In the genomic region with DNA sequence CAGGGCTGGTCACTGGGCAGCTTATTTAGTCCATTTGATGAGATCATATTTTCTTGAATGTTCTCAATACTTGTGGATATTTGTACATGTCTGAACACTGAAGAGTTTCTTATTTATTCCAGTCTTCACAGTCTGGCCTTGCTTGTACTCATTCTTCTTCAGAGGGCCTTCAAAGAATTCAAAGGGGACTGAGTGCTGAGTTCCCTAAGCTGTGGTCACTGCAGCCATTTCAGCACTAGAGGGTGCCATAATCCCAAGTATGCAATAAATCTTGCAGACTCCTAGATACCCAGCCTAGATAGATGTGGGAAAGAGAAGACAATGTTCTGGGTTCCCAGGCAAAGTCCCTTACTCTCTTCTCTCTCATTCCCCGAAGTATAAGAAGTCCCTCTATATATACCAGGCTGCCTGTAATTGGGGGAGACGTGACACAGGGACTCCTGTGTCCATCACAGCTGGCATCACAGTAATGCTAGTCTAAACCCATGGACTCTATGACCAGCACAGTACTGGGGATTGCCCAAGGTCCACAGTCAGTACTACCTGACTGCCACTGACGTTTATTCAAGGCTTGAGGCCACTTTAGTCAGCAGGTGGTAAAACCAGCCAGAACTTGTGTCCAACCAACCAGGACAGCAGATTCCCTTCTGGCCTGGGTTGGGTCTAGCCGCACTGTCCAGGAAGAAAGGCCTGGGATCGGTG, we compare ENCODE assay signal across 8 cellular contexts. TPM values are rescaled to one million over a fixed set of nuclear protein-coding genes. Genes with fewer than 3 reads are reported as not detected.
DNase-seq lines count a peak whose midpoint lies in the region; ATAC-seq, FAIRE-seq and TF ChIP-seq lines count a peak whose summit lies in the region.

No MANE protein-coding gene starts in this region.

- ATAC-seq in HepG2 (peak; percentile 96), HG02938 (IDR thresholded peaks at IDR 0.05; ENCODE audit: unreplicated experiment) (no peak)

- no peaks in the 10 kb centered on the region for H3K27me3 Mint-ChIP-seq in activated CD4-positive, alpha-beta memory T cell treated with anti-CD3 and anti-CD28 coated beads for 36 hours

- no peaks in the 10 kb centered on the region for H3K4me1 Mint-ChIP-seq in activated CD4-positive, alpha-beta memory T cell treated with anti-CD3 and anti-CD28 coated beads for 36 hours (ENCODE audit: low read depth)

- TF ChIP-seq RAD21 in HepG2 (CRISPR knock-in tag; IDR thresholded peaks at IDR 0.05), result peak; percentile 74

- H3K27ac Mint-ChIP-seq in activated CD4-positive, alpha-beta memory T cell treated with anti-CD3 and anti-CD28 coated beads for 36 hours, result no peak overlapping the region

- H3K4me1 ChIP-seq in HepG2 (ENCODE audit: insufficient read depth, low read length), result no peaks in the 10 kb centered on the region
- H3K4me1 ChIP-seq in suprapubic skin, result no peaks in the 10 kb centered on the region

- no peak overlapping the region for H3K4me3 ChIP-seq in HepG2 (replicated peaks in 1 of 3; ENCODE audit: insufficient read depth in 1 of 3, low read depth in 2 of 3, low read length in 3 of 3)
- no peak overlapping the region for H3K4me3 ChIP-seq in suprapubic skin

- FAIRE-seq in HepG2 (lab: Jason Lieb, UNC), result peak; percentile 79

- no peak overlapping the region for H3K4me2 ChIP-seq in HepG2 (ENCODE audit: low read depth, low read length)

- DNase-seq in GDM1 (lab: John Stamatoyannopoulos, UW), result peak; percentile 40
- peak; percentile 8 for DNase-seq in LoVo (ENCODE audit: low spot score)
- DNase-seq in activated CD4-positive, alpha-beta memory T cell treated with anti-CD3 and anti-CD28 coated beads for 36 hours, result peak; percentile 20
- DNase-seq in HepG2 (ENCODE audit: low spot score), result peak; percentile 57
- no peak for DNase-seq in NCI-H128 (lab: John Stamatoyannopoulos, UW; ENCODE audit: unreplicated experiment)
- no peak for DNase-seq in suprapubic skin (ENCODE audit: low spot score in 2 of 2)
- no peak for DNase-seq in C1 segment of cervical spinal cord (lab: John Stamatoyannopoulos, UW)

- intact Hi-C loops in activated CD4-positive, alpha-beta memory T cell treated with anti-CD3 and anti-CD28 coated beads for 36 hours (cut with micrococcal nuclease), result no loop called here
- intact Hi-C loops in HepG2 (cut with micrococcal nuclease; ENCODE audit: unreplicated experiment), result loop anchor here (5.0 kb wide), 1 partner anchor 436 kb away; no protein-coding TSS in a partner anchor

- CTCF ChIA-PET in activated CD4-positive, alpha-beta memory T cell treated with anti-CD3 and anti-CD28 coated beads for 36 hours (lab: Charles Lee), result no interaction called here
- CTCF ChIA-PET in HepG2 (lab: Yijun Ruan, JAX; ENCODE audit: low intra/inter-chr PET ratio, low total read pairs), result interaction anchor here (1.3 kb wide), 1 partner anchor 689 kb away, joined by 6 read pairs; no protein-coding TSS in a partner anchor

- H3K27ac ChIP-seq in HepG2 (ENCODE audit: extremely low read length, insufficient read depth, low read length), result no peak overlapping the region
- no peak overlapping the region for H3K27ac ChIP-seq in suprapubic skin

- no peak for TF ChIP-seq POLR2A in HepG2 (IDR thresholded peaks at IDR 0.05; ENCODE audit: insufficient read depth in 1 of 2, low read depth in 2 of 2, low read length in 2 of 2)
- TF ChIP-seq POLR2A in suprapubic skin (IDR thresholded peaks at IDR 0.05), result no peak

- H3K9me3 ChIP-seq in HepG2 (ENCODE audit: low read length) (no peaks in the 10 kb centered on the region), suprapubic skin (peaks cover 60% of the 10 kb centered on the region)

- peaks cover 4% of the 10 kb centered on the region for H3K79me2 ChIP-seq in HepG2 (ENCODE audit: insufficient read depth, low read length)

- H3K27me3 ChIP-seq in HepG2 (ENCODE audit: control insufficient read depth in 1 of 2, insufficient read depth in 2 of 2, low read length in 2 of 2) (no peaks in the 10 kb centered on the region), suprapubic skin (no peaks in the 10 kb centered on the region)

- H3K9ac ChIP-seq in HepG2 (ENCODE audit: insufficient read depth, low read depth, low read length), result no peak overlapping the region

- H3K36me3 ChIP-seq in HepG2 (replicated peaks in 1 of 2; ENCODE audit: control insufficient read depth in 1 of 2, insufficient read depth in 2 of 2, low read length in 2 of 2), result peaks cover 0 to 3% of the 10 kb centered on the region in 2 experiments; a peak in 2 of 5 replicates
- peaks cover 11% of the 10 kb centered on the region for H3K36me3 ChIP-seq in suprapubic skin

- in situ Hi-C loops in HepG2 (cut with HindIII; ENCODE audit: extremely low pct_ligation_motif_present, low pct_unique_long_range_greater_than_20kb), result no loop called here

- TF ChIP-seq CTCF in HepG2 (CRISPR knock-in tag; IDR thresholded peaks at IDR 0.05) (peak; percentile 83), suprapubic skin (IDR thresholded peaks at IDR 0.05) (no peak)

- WGBS in HepG2 (ENCODE audit: low lambda C conversion rate), result 57% methylated on average over 5 of the region's 5 CpGs
- WGBS in suprapubic skin, result 84% methylated on average over 4 of the region's 5 CpGs

- no peak overlapping the region for H2AFZ ChIP-seq in HepG2 (ENCODE audit: low read length)

- H3K9me3 Mint-ChIP-seq in activated CD4-positive, alpha-beta memory T cell treated with anti-CD3 and anti-CD28 coated beads for 36 hours, result peaks cover 70% of the 10 kb centered on the region

- H3K36me3 Mint-ChIP-seq in activated CD4-positive, alpha-beta memory T cell treated with anti-CD3 and anti-CD28 coated beads for 36 hours, result peaks cover 51% of the 10 kb centered on the region

- no peaks in the 10 kb centered on the region for H4K20me1 ChIP-seq in HepG2 (ENCODE audit: insufficient read depth, low read length)

- no peak for TF ChIP-seq EP300 in HepG2 (IDR thresholded peaks at IDR 0.05; ENCODE audit: low read depth in 2 of 2, low read length in 2 of 2)
- TF ChIP-seq EP300 in HepG2 (CRISPR knock-in tag; IDR thresholded peaks at IDR 0.05; ENCODE audit: borderline replicate concordance), result no peak
- no peak for TF ChIP-seq EP300 in suprapubic skin (IDR thresholded peaks at IDR 0.05)

- no peak overlapping the region for H3K4me3 Mint-ChIP-seq in activated CD4-positive, alpha-beta memory T cell treated with anti-CD3 and anti-CD28 coated beads for 36 hours

- BruUV-seq in HepG2 (replicated peaks; lab: Mats Ljungman, UMichigan), result no TSS peak

- POLR2A ChIA-PET in activated CD4-positive, alpha-beta memory T cell treated with anti-CD3 and anti-CD28 coated beads for 36 hours (lab: Charles Lee), result no interaction called here
- POLR2A ChIA-PET in HepG2 (lab: Yijun Ruan, JAX), result no interaction called here

RNA-seq across cellular contexts. Expression of a gene that starts 8.9 kb away (rescaled TPM):
- total RNA-seq in activated CD4-positive, alpha-beta memory T cell treated with anti-CD3 and anti-CD28 coated beads for 36 hours, result under 1 TPM in 1 of 2 experiments, not detected in 1; 0.12 TPM
- total RNA-seq in HepG2 (2016; rRNA removed; fragmentation: Illumina TruSeq; extraction: Trizol) (0.62 and 0.80 TPM in 2 replicates), suprapubic skin (1 to 10 TPM in 3 of 4 donors, under 1 TPM in 1; 0.76 to 3.9 (median 1.2) TPM)
- total RNA-seq in HepG2 (2016; cell fraction: cytosol; rRNA removed; fragmentation: Illumina TruSeq; extraction: Trizol; ENCODE audit: low read depth), result 0.10 and 0.18 TPM in 2 replicates
- total RNA-seq in HepG2 (2016; cell fraction: insoluble cytoplasmic fraction; rRNA removed; fragmentation: Illumina TruSeq; extraction: Trizol), result 0.74 and 0.76 TPM in 2 replicates
- 0.21 and 0.22 TPM in 2 replicates for total RNA-seq in HepG2 (2016; cell fraction: membrane; rRNA removed; fragmentation: Illumina TruSeq; extraction: Trizol)
- 0.78 and 1.4 TPM in 2 replicates for total RNA-seq in HepG2 (2016; cell fraction: nucleus; rRNA removed; fragmentation: Illumina TruSeq; extraction: Trizol)
- 0.87 and 1.0 TPM in 2 replicates for polyA plus RNA-seq in HepG2 (2011; rRNA removed)
- polyA plus RNA-seq in HepG2 (2011; cell fraction: cytosol; rRNA removed), result 0.30 and 0.32 TPM in 2 replicates
- 1.3 and 1.6 TPM in 2 replicates for polyA plus RNA-seq in HepG2 (2011; cell fraction: nucleus; rRNA removed)
- 0.89 and 1.1 TPM in 2 replicates for polyA plus RNA-seq in HepG2 (2012)
- polyA plus RNA-seq in HepG2 (2016; cell fraction: cytosol; fragmentation: Illumina TruSeq; extraction: Trizol; ENCODE audit: low read depth), result 0.07 and 0.08 TPM in 2 replicates
- 0.38 and 0.56 TPM in 2 replicates for polyA plus RNA-seq in HepG2 (2016; cell fraction: insoluble cytoplasmic fraction; fragmentation: Illumina TruSeq; extraction: Trizol; ENCODE audit: low read depth)
- 0.12 and 0.13 TPM in 2 replicates for polyA plus RNA-seq in HepG2 (2016; cell fraction: membrane; fragmentation: Illumina TruSeq; extraction: Trizol; ENCODE audit: low read depth)
- 2.2 and 2.7 TPM in 2 replicates for polyA plus RNA-seq in HepG2 (2016; cell fraction: nucleus; fragmentation: Illumina TruSeq; extraction: Trizol; ENCODE audit: insufficient read depth, low read depth)
- 0.64 TPM in 1 of 2 replicates, not detected in the other for polyA minus RNA-seq in HepG2 (2011; rRNA and poly(A)+ RNA removed; ENCODE audit: low replicate concordance)
- polyA minus RNA-seq in HepG2 (2011; cell fraction: cytosol; rRNA and poly(A)+ RNA removed), result 0.30 TPM in 1 of 2 replicates, not detected in the other
- polyA minus RNA-seq in HepG2 (2011; cell fraction: nucleus; rRNA and poly(A)+ RNA removed), result 2.2 and 2.6 TPM in 2 replicates

RNA-seq across cellular contexts. Expression of a gene that starts 11.5 kb away (rescaled TPM):
- 1 to 10 TPM; 3.9 to 4.0 TPM for total RNA-seq in activated CD4-positive, alpha-beta memory T cell treated with anti-CD3 and anti-CD28 coated beads for 36 hours
- total RNA-seq in HepG2 (2016; rRNA removed; fragmentation: Illumina TruSeq; extraction: Trizol) (17.2 and 23.6 TPM in 2 replicates), suprapubic skin (10 to 100 TPM in 2 of 4 donors, 1 to 10 TPM in 2; 6.1 to 15.0 (median 10.9) TPM)
- total RNA-seq in HepG2 (2016; cell fraction: cytosol; rRNA removed; fragmentation: Illumina TruSeq; extraction: Trizol; ENCODE audit: low read depth), result 1.1 and 1.9 TPM in 2 replicates
- 16.3 and 23.2 TPM in 2 replicates for total RNA-seq in HepG2 (2016; cell fraction: insoluble cytoplasmic fraction; rRNA removed; fragmentation: Illumina TruSeq; extraction: Trizol)
- total RNA-seq in HepG2 (2016; cell fraction: membrane; rRNA removed; fragmentation: Illumina TruSeq; extraction: Trizol), result 7.7 and 8.6 TPM in 2 replicates
- 18.6 and 20.2 TPM in 2 replicates for total RNA-seq in HepG2 (2016; cell fraction: nucleus; rRNA removed; fragmentation: Illumina TruSeq; extraction: Trizol)
- polyA plus RNA-seq in HepG2 (2011; rRNA removed), result 3.1 and 4.0 TPM in 2 replicates
- polyA plus RNA-seq in HepG2 (2011; cell fraction: cytosol; rRNA removed), result 2.7 and 3.3 TPM in 2 replicates
- polyA plus RNA-seq in HepG2 (2011; cell fraction: nucleus; rRNA removed), result 4.9 and 8.7 TPM in 2 replicates
- 2.8 and 3.3 TPM in 2 replicates for polyA plus RNA-seq in HepG2 (2012)
- 0.27 and 0.36 TPM in 2 replicates for polyA plus RNA-seq in HepG2 (2016; cell fraction: cytosol; fragmentation: Illumina TruSeq; extraction: Trizol; ENCODE audit: low read depth)
- polyA plus RNA-seq in HepG2 (2016; cell fraction: insoluble cytoplasmic fraction; fragmentation: Illumina TruSeq; extraction: Trizol; ENCODE audit: low read depth), result 8.2 and 9.6 TPM in 2 replicates
- 1.0 and 1.4 TPM in 2 replicates for polyA plus RNA-seq in HepG2 (2016; cell fraction: membrane; fragmentation: Illumina TruSeq; extraction: Trizol; ENCODE audit: low read depth)
- polyA plus RNA-seq in HepG2 (2016; cell fraction: nucleus; fragmentation: Illumina TruSeq; extraction: Trizol; ENCODE audit: insufficient read depth, low read depth), result 7.1 TPM in 2 replicates
- 0.58 and 15.5 TPM in 2 replicates for polyA minus RNA-seq in HepG2 (2011; rRNA and poly(A)+ RNA removed; ENCODE audit: low replicate concordance)
- polyA minus RNA-seq in HepG2 (2011; cell fraction: cytosol; rRNA and poly(A)+ RNA removed), result 3.3 and 7.0 TPM in 2 replicates
- 30.5 and 38.8 TPM in 2 replicates for polyA minus RNA-seq in HepG2 (2011; cell fraction: nucleus; rRNA and poly(A)+ RNA removed)

RNA-seq across cellular contexts. Expression of a gene that starts 21.7 kb away (rescaled TPM):
- 1 to 10 TPM; 4.3 to 5.1 TPM for total RNA-seq in activated CD4-positive, alpha-beta memory T cell treated with anti-CD3 and anti-CD28 coated beads for 36 hours
- 8.8 and 9.0 TPM in 2 replicates for total RNA-seq in HepG2 (2016; rRNA removed; fragmentation: Illumina TruSeq; extraction: Trizol)
- 2.4 and 2.5 TPM in 2 replicates for total RNA-seq in HepG2 (2016; cell fraction: cytosol; rRNA removed; fragmentation: Illumina TruSeq; extraction: Trizol; ENCODE audit: low read depth)
- 9.3 and 9.5 TPM in 2 replicates for total RNA-seq in HepG2 (2016; cell fraction: insoluble cytoplasmic fraction; rRNA removed; fragmentation: Illumina TruSeq; extraction: Trizol)
- 6.4 and 7.2 TPM in 2 replicates for total RNA-seq in HepG2 (2016; cell fraction: membrane; rRNA removed; fragmentation: Illumina TruSeq; extraction: Trizol)
- 8.5 and 8.9 TPM in 2 replicates for total RNA-seq in HepG2 (2016; cell fraction: nucleus; rRNA removed; fragmentation: Illumina TruSeq; extraction: Trizol)
- polyA plus RNA-seq in HepG2 (2011; rRNA removed), result 8.5 and 11.1 TPM in 2 replicates
- 6.6 and 6.9 TPM in 2 replicates for polyA plus RNA-seq in HepG2 (2011; cell fraction: cytosol; rRNA removed)
- 23.2 and 32.0 TPM in 2 replicates for polyA plus RNA-seq in HepG2 (2011; cell fraction: nucleus; rRNA removed)
- polyA plus RNA-seq in HepG2 (2012), result 6.4 and 7.9 TPM in 2 replicates
- 0.85 and 0.86 TPM in 2 replicates for polyA plus RNA-seq in HepG2 (2016; cell fraction: cytosol; fragmentation: Illumina TruSeq; extraction: Trizol; ENCODE audit: low read depth)
- 6.5 and 6.7 TPM in 2 replicates for polyA plus RNA-seq in HepG2 (2016; cell fraction: insoluble cytoplasmic fraction; fragmentation: Illumina TruSeq; extraction: Trizol; ENCODE audit: low read depth)
- 1.5 and 2.1 TPM in 2 replicates for polyA plus RNA-seq in HepG2 (2016; cell fraction: membrane; fragmentation: Illumina TruSeq; extraction: Trizol; ENCODE audit: low read depth)
- polyA plus RNA-seq in HepG2 (2016; cell fraction: nucleus; fragmentation: Illumina TruSeq; extraction: Trizol; ENCODE audit: insufficient read depth, low read depth), result 13.0 and 16.4 TPM in 2 replicates
- polyA minus RNA-seq in HepG2 (2011; rRNA and poly(A)+ RNA removed; ENCODE audit: low replicate concordance), result 6.1 and 6.3 TPM in 2 replicates
- polyA minus RNA-seq in HepG2 (2011; cell fraction: cytosol; rRNA and poly(A)+ RNA removed), result 3.4 and 4.5 TPM in 2 replicates
- polyA minus RNA-seq in HepG2 (2011; cell fraction: nucleus; rRNA and poly(A)+ RNA removed), result 9.8 and 13.7 TPM in 2 replicates
- 10 to 100 TPM in 1 of 4 donors, 1 to 10 TPM in 3; 7.9 to 20.4 (median 8.9) TPM for total RNA-seq in suprapubic skin

RNA-seq across cellular contexts. Expression of a gene that starts 30.7 kb away (rescaled TPM):
- total RNA-seq in activated CD4-positive, alpha-beta memory T cell treated with anti-CD3 and anti-CD28 coated beads for 36 hours, result 1 to 10 TPM; 9.3 to 9.4 TPM
- total RNA-seq in HepG2 (2016; rRNA removed; fragmentation: Illumina TruSeq; extraction: Trizol) (19.1 and 21.0 TPM in 2 replicates), suprapubic skin (10 to 100 TPM in 3 of 4 donors, 1 to 10 TPM in 1; 8.3 to 15.5 (median 13.5) TPM)
- 11.9 and 19.8 TPM in 2 replicates for total RNA-seq in HepG2 (2016; cell fraction: cytosol; rRNA removed; fragmentation: Illumina TruSeq; extraction: Trizol; ENCODE audit: low read depth)
- 18.5 and 20.2 TPM in 2 replicates for total RNA-seq in HepG2 (2016; cell fraction: insoluble cytoplasmic fraction; rRNA removed; fragmentation: Illumina TruSeq; extraction: Trizol)
- total RNA-seq in HepG2 (2016; cell fraction: membrane; rRNA removed; fragmentation: Illumina TruSeq; extraction: Trizol), result 16.7 and 19.6 TPM in 2 replicates
- 14.5 and 15.8 TPM in 2 replicates for total RNA-seq in HepG2 (2016; cell fraction: nucleus; rRNA removed; fragmentation: Illumina TruSeq; extraction: Trizol)
- polyA plus RNA-seq in HepG2 (2011; rRNA removed), result 18.9 and 22.7 TPM in 2 replicates
- 10.8 and 13.3 TPM in 2 replicates for polyA plus RNA-seq in HepG2 (2011; cell fraction: cytosol; rRNA removed)
- polyA plus RNA-seq in HepG2 (2011; cell fraction: nucleus; rRNA removed), result 11.4 and 16.0 TPM in 2 replicates
- polyA plus RNA-seq in HepG2 (2012), result 11.1 and 18.9 TPM in 2 replicates
- polyA plus RNA-seq in HepG2 (2016; cell fraction: cytosol; fragmentation: Illumina TruSeq; extraction: Trizol; ENCODE audit: low read depth), result 23.3 and 26.2 TPM in 2 replicates
- 14.4 and 15.0 TPM in 2 replicates for polyA plus RNA-seq in HepG2 (2016; cell fraction: insoluble cytoplasmic fraction; fragmentation: Illumina TruSeq; extraction: Trizol; ENCODE audit: low read depth)
- polyA plus RNA-seq in HepG2 (2016; cell fraction: membrane; fragmentation: Illumina TruSeq; extraction: Trizol; ENCODE audit: low read depth), result 19.1 and 22.9 TPM in 2 replicates
- 15.1 and 18.4 TPM in 2 replicates for polyA plus RNA-seq in HepG2 (2016; cell fraction: nucleus; fragmentation: Illumina TruSeq; extraction: Trizol; ENCODE audit: insufficient read depth, low read depth)
- polyA minus RNA-seq in HepG2 (2011; rRNA and poly(A)+ RNA removed; ENCODE audit: low replicate concordance), result 13.0 and 24.8 TPM in 2 replicates
- polyA minus RNA-seq in HepG2 (2011; cell fraction: cytosol; rRNA and poly(A)+ RNA removed), result 5.5 and 8.0 TPM in 2 replicates
- polyA minus RNA-seq in HepG2 (2011; cell fraction: nucleus; rRNA and poly(A)+ RNA removed), result 11.8 and 14.3 TPM in 2 replicates

RNA-seq across cellular contexts. Expression of a gene that starts 33.9 kb away (rescaled TPM):
- total RNA-seq in activated CD4-positive, alpha-beta memory T cell treated with anti-CD3 and anti-CD28 coated beads for 36 hours, result 1 to 10 TPM; 4.0 to 4.5 TPM
- total RNA-seq in HepG2 (2016; rRNA removed; fragmentation: Illumina TruSeq; extraction: Trizol) (6.7 and 6.9 TPM in 2 replicates), suprapubic skin (10 to 100 TPM; 10.5 to 24.1 (median 16.2) TPM)
- total RNA-seq in HepG2 (2016; cell fraction: cytosol; rRNA removed; fragmentation: Illumina TruSeq; extraction: Trizol; ENCODE audit: low read depth), result 1.8 and 3.2 TPM in 2 replicates
- total RNA-seq in HepG2 (2016; cell fraction: insoluble cytoplasmic fraction; rRNA removed; fragmentation: Illumina TruSeq; extraction: Trizol), result 5.9 and 6.7 TPM in 2 replicates
- 4.3 and 4.9 TPM in 2 replicates for total RNA-seq in HepG2 (2016; cell fraction: membrane; rRNA removed; fragmentation: Illumina TruSeq; extraction: Trizol)
- 6.6 and 8.3 TPM in 2 replicates for total RNA-seq in HepG2 (2016; cell fraction: nucleus; rRNA removed; fragmentation: Illumina TruSeq; extraction: Trizol)
- polyA plus RNA-seq in HepG2 (2011; rRNA removed), result 5.7 and 7.3 TPM in 2 replicates
- 3.3 and 4.6 TPM in 2 replicates for polyA plus RNA-seq in HepG2 (2011; cell fraction: cytosol; rRNA removed)
- 17.8 and 28.1 TPM in 2 replicates for polyA plus RNA-seq in HepG2 (2011; cell fraction: nucleus; rRNA removed)
- polyA plus RNA-seq in HepG2 (2012), result 4.3 and 4.4 TPM in 2 replicates
- 0.51 and 0.62 TPM in 2 replicates for polyA plus RNA-seq in HepG2 (2016; cell fraction: cytosol; fragmentation: Illumina TruSeq; extraction: Trizol; ENCODE audit: low read depth)
- polyA plus RNA-seq in HepG2 (2016; cell fraction: insoluble cytoplasmic fraction; fragmentation: Illumina TruSeq; extraction: Trizol; ENCODE audit: low read depth), result 4.2 and 5.0 TPM in 2 replicates
- polyA plus RNA-seq in HepG2 (2016; cell fraction: membrane; fragmentation: Illumina TruSeq; extraction: Trizol; ENCODE audit: low read depth), result 1.2 and 1.3 TPM in 2 replicates
- polyA plus RNA-seq in HepG2 (2016; cell fraction: nucleus; fragmentation: Illumina TruSeq; extraction: Trizol; ENCODE audit: insufficient read depth, low read depth), result 8.5 and 10.0 TPM in 2 replicates
- 6.9 and 11.0 TPM in 2 replicates for polyA minus RNA-seq in HepG2 (2011; rRNA and poly(A)+ RNA removed; ENCODE audit: low replicate concordance)
- polyA minus RNA-seq in HepG2 (2011; cell fraction: cytosol; rRNA and poly(A)+ RNA removed), result 2.1 and 5.4 TPM in 2 replicates
- polyA minus RNA-seq in HepG2 (2011; cell fraction: nucleus; rRNA and poly(A)+ RNA removed), result 14.9 and 19.0 TPM in 2 replicates

Comparison
In these comparisons a context has a peak if more than half of its experiments do, and no peak if none do; other contexts are left out.
1. DNase-seq: peak in GDM1 (single experiment), LoVo (single experiment), activated CD4-positive, alpha-beta memory T cell treated with anti-CD3 and anti-CD28 coated beads for 36 hours (single experiment) and HepG2 (single experiment); none in NCI-H128 (single experiment), suprapubic skin (0 of 2) and C1 segment of cervical spinal cord (0 of 14).